Comparison of ENCODE assay signal across 1 cellular context in the genomic region with DNA sequence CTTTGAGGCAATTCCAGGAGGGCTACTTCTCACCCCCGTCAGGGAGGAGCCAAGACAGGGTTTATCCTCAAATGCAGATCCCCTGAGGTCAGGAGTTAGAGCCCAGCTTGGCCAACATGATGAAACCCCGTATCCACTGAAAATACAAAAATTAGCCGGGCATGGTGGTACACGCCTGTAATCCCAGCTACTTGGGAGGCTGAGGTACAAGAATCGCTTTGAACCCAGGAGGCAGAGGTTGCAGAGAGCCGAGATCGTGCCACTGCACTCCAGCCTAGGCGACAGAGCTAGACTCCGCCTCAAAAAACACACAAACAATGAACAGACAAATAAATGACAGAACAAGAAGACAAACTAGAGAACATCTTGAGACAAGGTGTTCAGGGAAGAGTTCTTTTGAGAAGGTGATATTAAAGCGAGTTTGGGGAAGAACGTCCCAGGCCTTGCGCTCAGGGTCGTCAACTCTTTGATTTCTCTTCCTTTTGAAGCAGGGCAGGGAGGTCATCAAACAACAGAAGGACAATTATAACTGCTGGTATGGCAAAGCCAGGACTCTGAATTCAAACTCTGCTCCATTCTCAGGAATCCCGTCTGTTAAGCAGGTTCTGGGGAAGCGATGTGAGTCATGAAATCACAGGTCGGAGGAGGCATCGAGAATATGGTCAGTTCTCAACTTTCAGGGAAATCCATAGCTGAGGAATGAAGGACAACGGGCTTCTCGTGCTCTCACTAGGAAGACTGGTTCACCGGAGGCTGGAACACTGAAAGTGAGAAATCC.
TF ChIP-seq lines count a peak whose summit lies in the region.

No MANE protein-coding gene starts in this region.

TF ChIP-seq in WTC11, 78 proteins besides CTCF, POLR2A, EP300 and RAD21 (continued from another document):
- no peak for TF ChIP-seq ARID4B (CRISPR knock-in tag; IDR thresholded peaks at IDR 0.05; ENCODE audit: borderline replicate concordance)
- TF ChIP-seq ZNF232 (CRISPR knock-in tag; IDR thresholded peaks at IDR 0.05) = no peak
- TF ChIP-seq HMGXB4 (CRISPR knock-in tag; IDR thresholded peaks at IDR 0.05) = no peak
- no peak for TF ChIP-seq CREB1 (CRISPR knock-in tag; IDR thresholded peaks at IDR 0.05)
- no peak for TF ChIP-seq E2F1 (CRISPR knock-in tag; IDR thresholded peaks at IDR 0.05)
